Comparison of ENCODE assay signal across 9 cellular contexts in the genomic region with DNA sequence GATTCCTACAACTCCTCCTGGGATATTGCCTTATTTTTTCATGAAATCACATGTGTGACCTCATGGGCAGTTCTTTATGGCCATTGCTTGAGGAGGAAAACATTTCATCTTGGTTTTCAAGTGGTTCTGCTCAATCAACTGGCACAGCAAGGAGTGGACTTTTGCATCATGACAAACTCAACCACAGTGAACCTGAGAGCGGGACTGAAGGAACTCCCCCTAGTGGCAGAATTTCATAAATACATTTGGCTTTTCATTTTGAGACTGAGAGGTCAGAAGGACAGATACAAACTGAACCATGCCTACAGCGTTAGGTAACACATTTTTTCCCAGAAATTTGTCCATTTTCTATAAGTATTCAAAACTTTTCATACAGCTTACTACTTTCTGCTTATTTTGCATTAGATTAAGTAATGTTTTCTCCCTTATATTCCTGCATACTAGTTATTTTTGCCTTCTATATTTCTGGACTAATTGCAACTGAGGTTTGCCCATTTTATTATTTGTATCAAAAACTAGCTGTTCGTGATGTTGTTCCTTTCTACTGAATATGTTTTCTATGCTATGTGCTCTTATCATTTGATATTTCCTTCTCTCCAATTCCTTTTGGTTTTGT. TPM values are rescaled to one million over a fixed set of nuclear protein-coding genes. Genes with fewer than 3 reads are reported as not detected.
DNase-seq lines count a peak whose midpoint lies in the region; ATAC-seq and TF ChIP-seq lines count a peak whose summit lies in the region.
"Had no signal": no experiment of that assay in that cellular context is flagged by ENCODE, and none has a peak within 500 bp of the region (broad histone marks: within the 10 kb centered on the region; RNA-seq: fewer than 3 reads in every experiment).

No MANE protein-coding gene starts in this region.

- peaks cover 0 to 6% (median under 1%) of the 10 kb centered on the region in 8 donors for H3K9me3 Mint-ChIP-seq in CD4-positive, alpha-beta memory T cell
- H3K9me3 Mint-ChIP-seq in activated naive CD8-positive, alpha-beta T cell treated with anti-CD3 and anti-CD28 coated beads, Interleukin-2, amount 50 U/mL, for 24 hours, result peaks cover 4% of the 10 kb centered on the region
- H3K9me3 Mint-ChIP-seq: natural killer cell treated with Interleukin-12 subunit alpha and Interleukin-12 subunit beta and Interleukin-15 and Interleukin-18, amount 100 ng/mL, for 72 hours had no signal

- intact Hi-C loops in CD4-positive, alpha-beta memory T cell (cut with micrococcal nuclease), result loop anchor here (1.0 kb wide), 2 partner anchors 42 to 177 kb away; no protein-coding TSS in a partner anchor

- peak; percentile 80 for TF ChIP-seq CTCF in GM13977 (IDR thresholded peaks at IDR 0.05; ENCODE audit: extremely low read depth, insufficient read depth, missing control alignments)

- WGBS in iPS DF 6.9 (ENCODE audit: insufficient coverage, insufficient read length), result no CpG with 5 or more reads among the region's 3 CpGs

- CTCF ChIA-PET in CD4-positive, alpha-beta memory T cell (lab: Charles Lee; ENCODE audit: partially characterized antibody), result interaction anchor here (0.9 to 4.7 kb wide), 14 partner anchors 8 to 177 kb away, joined by 3 to 51 read pairs (median 4); partner anchors contain the start of gene SIGLEC10

- no peak overlapping the region for H3K4me3 ChIP-seq in CD4-positive, alpha-beta memory T cell (ENCODE audit: low read length in 2 of 2)
- no peak overlapping the region for H3K4me3 ChIP-seq in iPS DF 6.9 (ENCODE audit: low read length)

- H3K27me3 ChIP-seq in CD4-positive, alpha-beta memory T cell (ENCODE audit: insufficient read depth, low read length), result peaks cover 4% of the 10 kb centered on the region
- no peaks in the 10 kb centered on the region for H3K27me3 ChIP-seq in iPS DF 6.9 (ENCODE audit: control insufficient read depth, insufficient read depth, low read length)

- ATAC-seq in activated naive CD8-positive, alpha-beta T cell treated with anti-CD3 and anti-CD28 coated beads, Interleukin-2, amount 50 U/mL, for 24 hours, result peak; percentile 54
- ATAC-seq in HG02759 (IDR thresholded peaks at IDR 0.05; ENCODE audit: unreplicated experiment), result no peak

- no peak overlapping the region for H3K4me3 Mint-ChIP-seq in CD4-positive, alpha-beta memory T cell
- no peak overlapping the region for H3K4me3 Mint-ChIP-seq in activated naive CD8-positive, alpha-beta T cell treated with anti-CD3 and anti-CD28 coated beads, Interleukin-2, amount 50 U/mL, for 24 hours
- H3K4me3 Mint-ChIP-seq: natural killer cell treated with Interleukin-12 subunit alpha and Interleukin-12 subunit beta and Interleukin-15 and Interleukin-18, amount 100 ng/mL, for 72 hours had no signal

- H3K9me3 ChIP-seq in CD4-positive, alpha-beta memory T cell (ENCODE audit: control insufficient read depth in 1 of 2, low read length in 2 of 2), result no peaks in the 10 kb centered on the region
- no peaks in the 10 kb centered on the region for H3K9me3 ChIP-seq in iPS DF 6.9 (ENCODE audit: control insufficient read depth, insufficient read depth, low read length)

- in situ Hi-C loops in GM13977 (cut with MboI; ENCODE audit: low pct_unique_long_range_greater_than_20kb, low sequenced_read_pairs, unreplicated experiment), result no loop called here

- H3K4me1 Mint-ChIP-seq in CD4-positive, alpha-beta memory T cell, result no peaks in the 10 kb centered on the region
- peaks cover 28% of the 10 kb centered on the region for H3K4me1 Mint-ChIP-seq in activated naive CD8-positive, alpha-beta T cell treated with anti-CD3 and anti-CD28 coated beads, Interleukin-2, amount 50 U/mL, for 24 hours

- DNase-seq in CD4-positive, alpha-beta memory T cell, result peak; percentile 33 to 44 (median 38)
- DNase-seq in GM13977 (ENCODE audit: low spot score) (peak; percentile 69), NCI-H2227 treated with DMSO at 0.1 percent for 48 hours (lab: John Stamatoyannopoulos, UW) (peak; percentile 12), iPS DF 6.9 (ENCODE audit: low read depth, low spot score) (peak; percentile 39), mesenteric fat pad (ENCODE audit: low spot score) (no peak)
- DNase-seq in activated naive CD8-positive, alpha-beta T cell treated with anti-CD3 and anti-CD28 coated beads, Interleukin-2, amount 50 U/mL, for 24 hours, result no peak
- peak; percentile 20 for DNase-seq in stimulated activated CD4-positive, alpha-beta T cell treated with anti-CD3 and anti-CD28 coated beads, Interleukin-15, amount 100 ng/mL, for 24 hours

- POLR2A ChIA-PET in CD4-positive, alpha-beta memory T cell (lab: Charles Lee; ENCODE audit: partially characterized antibody), result no interaction called here

- no peaks in the 10 kb centered on the region for H3K4me1 ChIP-seq in CD4-positive, alpha-beta memory T cell (ENCODE audit: insufficient read depth, low read length)
- no peaks in the 10 kb centered on the region for H3K4me1 ChIP-seq in iPS DF 6.9 (ENCODE audit: control insufficient read depth, insufficient read depth, low read length)

- peaks cover 21 to 22% of the 10 kb centered on the region in 2 donors for H3K27me3 Mint-ChIP-seq in CD4-positive, alpha-beta memory T cell
- H3K27me3 Mint-ChIP-seq in activated naive CD8-positive, alpha-beta T cell treated with anti-CD3 and anti-CD28 coated beads, Interleukin-2, amount 50 U/mL, for 24 hours, result peaks cover 27% of the 10 kb centered on the region

- no peaks in the 10 kb centered on the region for H3K36me3 Mint-ChIP-seq in CD4-positive, alpha-beta memory T cell
- peaks cover 2% of the 10 kb centered on the region for H3K36me3 Mint-ChIP-seq in activated naive CD8-positive, alpha-beta T cell treated with anti-CD3 and anti-CD28 coated beads, Interleukin-2, amount 50 U/mL, for 24 hours (ENCODE audit: low read depth)
- H3K36me3 Mint-ChIP-seq: natural killer cell treated with Interleukin-12 subunit alpha and Interleukin-12 subunit beta and Interleukin-15 and Interleukin-18, amount 100 ng/mL, for 72 hours had no signal

- H3K36me3 ChIP-seq in CD4-positive, alpha-beta memory T cell (ENCODE audit: insufficient read depth, low read length), result no peaks in the 10 kb centered on the region
- no peaks in the 10 kb centered on the region for H3K36me3 ChIP-seq in iPS DF 6.9 (ENCODE audit: control insufficient read depth, insufficient read depth, low read length)

- H3K27ac ChIP-seq in CD4-positive, alpha-beta memory T cell (ENCODE audit: low read depth, low read length), result no peak overlapping the region
- H3K27ac ChIP-seq in iPS DF 6.9 (ENCODE audit: low read length), result no peak overlapping the region

- peak overlapping the region in 1 of 7 donors; percentile 57 for H3K27ac Mint-ChIP-seq in CD4-positive, alpha-beta memory T cell
- no peak overlapping the region for H3K27ac Mint-ChIP-seq in activated naive CD8-positive, alpha-beta T cell treated with anti-CD3 and anti-CD28 coated beads, Interleukin-2, amount 50 U/mL, for 24 hours
- H3K27ac Mint-ChIP-seq: natural killer cell treated with Interleukin-12 subunit alpha and Interleukin-12 subunit beta and Interleukin-15 and Interleukin-18, amount 100 ng/mL, for 72 hours had no signal

RNA-seq across cellular contexts. Expression of gene SIGLEC12, which starts 13.4 kb away (rescaled TPM):
- not detected for total RNA-seq in CD4-positive, alpha-beta memory T cell
- not detected for polyA plus RNA-seq in CD4-positive, alpha-beta memory T cell
- total RNA-seq in mesenteric fat pad, result 1.9 TPM

RNA-seq across cellular contexts. Expression of gene SIGLEC6, which starts 16.5 kb away (rescaled TPM):
- not detected for total RNA-seq in CD4-positive, alpha-beta memory T cell
- under 1 TPM in 1 of 2 donors, not detected in 1; 0.10 TPM for polyA plus RNA-seq in CD4-positive, alpha-beta memory T cell
- total RNA-seq in mesenteric fat pad, result 0.58 TPM

RNA-seq across cellular contexts. Expression of gene CEACAM18, which starts 36.6 kb away (rescaled TPM):
- total RNA-seq in CD4-positive, alpha-beta memory T cell, result not detected
- polyA plus RNA-seq in CD4-positive, alpha-beta memory T cell, result not detected
- not detected for total RNA-seq in mesenteric fat pad
- total RNA-seq: natural killer cell treated with Interleukin-12 subunit alpha and Interleukin-12 subunit beta and Interleukin-15 and Interleukin-18, amount 100 ng/mL, for 72 hours had no signal

RNA-seq across cellular contexts. Expression of gene ZNF175, which starts 56.1 kb away (rescaled TPM):
- 10 to 100 TPM; 17.1 to 17.4 TPM for total RNA-seq in CD4-positive, alpha-beta memory T cell
- polyA plus RNA-seq in CD4-positive, alpha-beta memory T cell, result 1 to 10 TPM in 1 of 2 donors, under 1 TPM in 1; 0.65 to 2.6 TPM
- total RNA-seq in mesenteric fat pad, result 8.8 TPM

RNA-seq across cellular contexts. Expression of gene SIGLEC8, which starts 56.7 kb away (rescaled TPM):
- total RNA-seq in CD4-positive, alpha-beta memory T cell, result not detected
- not detected for polyA plus RNA-seq in CD4-positive, alpha-beta memory T cell
- 0.39 TPM for total RNA-seq in mesenteric fat pad
- total RNA-seq: natural killer cell treated with Interleukin-12 subunit alpha and Interleukin-12 subunit beta and Interleukin-15 and Interleukin-18, amount 100 ng/mL, for 72 hours had no signal

Comparison
In these comparisons a context has a peak if more than half of its experiments do, and no peak if none do; other contexts are left out.
1. DNase-seq: peak in CD4-positive, alpha-beta memory T cell (5 of 5), GM13977 (single experiment), NCI-H2227 treated with DMSO at 0.1 percent for 48 hours (single experiment), iPS DF 6.9 (single experiment) and stimulated activated CD4-positive, alpha-beta T cell treated with anti-CD3 and anti-CD28 coated beads, Interleukin-15, amount 100 ng/mL, for 24 hours (single experiment); none in activated naive CD8-positive, alpha-beta T cell treated with anti-CD3 and anti-CD28 coated beads, Interleukin-2, amount 50 U/mL, for 24 hours (single experiment) and mesenteric fat pad (single experiment).